In the genomic region with DNA sequence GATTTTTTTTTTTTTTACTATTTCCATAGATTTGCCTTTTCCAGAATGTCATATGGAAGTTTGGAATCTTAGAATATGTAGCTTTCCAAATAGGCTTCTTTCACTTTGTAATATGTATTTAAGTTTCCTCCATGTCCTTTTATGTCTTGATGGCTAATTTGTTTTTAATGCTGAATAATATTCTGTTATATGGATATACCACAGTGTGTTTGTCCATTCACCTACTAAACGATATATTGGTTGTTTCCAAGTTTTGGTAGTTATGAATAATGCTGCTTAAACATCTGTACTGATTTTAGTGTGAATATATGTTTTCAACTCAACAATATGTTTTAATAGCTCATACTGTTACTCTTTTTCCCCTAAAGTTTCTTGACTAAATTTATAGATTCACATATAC, we compare ENCODE assay signal across 6 cellular contexts.
"Had no signal": no experiment of that assay in that cellular context is flagged by ENCODE, and none has a peak within 500 bp of the region (broad histone marks: within the 10 kb centered on the region; RNA-seq: fewer than 3 reads in every experiment).

No MANE protein-coding gene starts in this region.

- H3K27ac ChIP-seq: HL-60 had no signal

- FAIRE-seq: HepG2, HTR-8/SVneo had no signal

- ATAC-seq: HepG2 had no signal

- DNase-seq: IMR-90, KBM-7, KG1 had no signal
